8 cellular contexts compared by ENCODE assay signal in the genomic region with DNA sequence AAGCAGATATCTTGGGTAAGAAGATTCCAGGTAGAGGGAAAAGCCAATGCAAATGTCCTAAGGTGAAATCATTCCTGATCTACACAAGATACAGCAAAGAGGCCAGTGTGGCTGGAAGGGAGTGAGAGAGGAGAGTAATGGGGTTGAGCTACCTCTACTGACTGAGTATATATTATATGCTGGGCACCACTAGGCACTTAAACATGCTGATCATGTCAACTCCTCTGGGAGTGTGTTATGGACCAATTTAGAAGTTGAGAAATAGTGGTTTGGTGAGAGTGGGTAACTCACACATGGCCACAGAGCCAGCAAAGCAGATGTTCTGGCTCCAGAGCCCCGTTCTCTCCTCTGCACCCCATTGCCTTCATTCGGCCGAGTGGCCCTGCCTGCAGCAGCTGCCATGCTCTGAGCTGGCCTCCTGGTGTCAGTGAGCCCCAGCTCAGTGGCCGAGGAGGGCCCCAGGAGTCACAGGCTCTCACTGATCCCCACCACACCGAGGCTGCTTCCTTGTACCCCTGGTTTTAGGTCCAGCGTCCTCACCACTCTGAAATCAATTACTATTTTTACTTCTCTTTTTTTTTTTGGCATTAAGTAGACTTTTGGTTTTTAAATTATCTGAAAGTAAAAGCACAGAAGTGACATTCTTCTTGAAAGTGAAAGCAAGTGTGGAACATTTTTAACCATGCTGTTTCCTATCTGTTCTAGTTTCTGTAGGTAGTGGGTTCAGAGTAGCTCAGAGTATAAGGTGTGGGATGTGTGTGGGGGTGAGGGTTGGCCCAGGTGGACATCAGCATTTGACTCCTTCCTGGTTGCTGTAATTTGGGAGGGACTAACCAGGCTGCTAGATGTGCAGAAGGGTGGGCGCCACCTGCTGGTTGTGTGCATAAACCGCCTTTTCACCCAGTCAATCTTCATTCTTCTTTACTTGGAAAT. TPM values are rescaled to one million over a fixed set of nuclear protein-coding genes. Genes with fewer than 3 reads are reported as not detected.
DNase-seq lines count a peak whose midpoint lies in the region; ATAC-seq, FAIRE-seq and TF ChIP-seq lines count a peak whose summit lies in the region.

No MANE protein-coding gene starts in this region.

- no peaks in the 10 kb centered on the region for H3K36me3 ChIP-seq in kidney (ENCODE audit: control insufficient read depth in 1 of 2, insufficient read depth in 2 of 2, low read length in 2 of 2)

- no peak for FAIRE-seq in kidney (lab: Jason Lieb, UNC)

- peak; percentile 94 for ATAC-seq in GM21723 (IDR thresholded peaks at IDR 0.05; ENCODE audit: unreplicated experiment)

- no peaks in the 10 kb centered on the region for H3K4me1 ChIP-seq in kidney (ENCODE audit: control insufficient read depth in 1 of 2, insufficient read depth in 1 of 2, low read depth in 1 of 2, low read length in 2 of 2)

- intact Hi-C loops in kidney (cut with DNase I) = no loop called here

- peak overlapping the region; percentile 10 to 25 for H3K4me3 ChIP-seq in kidney (ENCODE audit: low read length in 2 of 2)

- DNase-seq in NCI-H1417 (lab: John Stamatoyannopoulos, UW) = peak; percentile 39 to 67 (median 64)
- DNase-seq in NCI-H1417 treated with DMSO at 0.1 percent for 48 hours (lab: John Stamatoyannopoulos, UW) = no peak
- peak; percentile 66 for DNase-seq in KG1 (lab: John Stamatoyannopoulos, UW)
- DNase-seq in T-helper 9 cell = peak; percentile 71
- DNase-seq in astrocyte of the hippocampus (ENCODE audit: low read depth, low spot score) = peak; percentile 57
- DNase-seq in kidney = no peak
- DNase-seq in stimulated activated CD4-positive, alpha-beta T cell treated with anti-CD3 and anti-CD28 coated beads, Interleukin-2, amount 100 ng/mL, for 48 hours = peak; percentile 65 to 70

- no peak overlapping the region for H3K9ac ChIP-seq in kidney (ENCODE audit: low read length in 2 of 2)

- H3K9me3 ChIP-seq in kidney (ENCODE audit: control insufficient read depth in 1 of 2, low read length in 2 of 2) = no peaks in the 10 kb centered on the region

- TF ChIP-seq CTCF in kidney (IDR thresholded peaks at IDR 0.05; ENCODE audit: borderline replicate concordance, extremely low read depth, insufficient read depth) = peak; percentile 73

- peak overlapping the region in 1 of 2 donors; percentile 28 for H3K27ac ChIP-seq in kidney (ENCODE audit: low read depth in 2 of 2, low read length in 2 of 2)

RNA-seq across cellular contexts. Expression of a gene that starts 45.8 kb away (rescaled TPM):
- not detected for total RNA-seq in kidney
- not detected for polyA plus RNA-seq in kidney (ENCODE audit: insufficient read depth, low read depth, low replicate concordance)

RNA-seq across cellular contexts. Expression of a gene that starts 50.7 kb away (rescaled TPM):
- not detected for total RNA-seq in kidney
- polyA plus RNA-seq in kidney (ENCODE audit: insufficient read depth, low read depth, low replicate concordance) = not detected

RNA-seq across cellular contexts. Expression of a gene that starts 54.4 kb away (rescaled TPM):
- not detected for total RNA-seq in kidney
- not detected for polyA plus RNA-seq in kidney (ENCODE audit: insufficient read depth, low read depth, low replicate concordance)

Comparison
In these comparisons a context has a peak if more than half of its experiments do, and no peak if none do; other contexts are left out.
1. DNase-seq: peak in NCI-H1417 (3 of 3), KG1 (single experiment), T-helper 9 cell (single experiment), astrocyte of the hippocampus (single experiment) and stimulated activated CD4-positive, alpha-beta T cell treated with anti-CD3 and anti-CD28 coated beads, Interleukin-2, amount 100 ng/mL, for 48 hours (2 of 2); none in NCI-H1417 treated with DMSO at 0.1 percent for 48 hours (single experiment) and kidney (single experiment).